Comparison of ENCODE assay signal across 26 cellular contexts in the genomic region with DNA sequence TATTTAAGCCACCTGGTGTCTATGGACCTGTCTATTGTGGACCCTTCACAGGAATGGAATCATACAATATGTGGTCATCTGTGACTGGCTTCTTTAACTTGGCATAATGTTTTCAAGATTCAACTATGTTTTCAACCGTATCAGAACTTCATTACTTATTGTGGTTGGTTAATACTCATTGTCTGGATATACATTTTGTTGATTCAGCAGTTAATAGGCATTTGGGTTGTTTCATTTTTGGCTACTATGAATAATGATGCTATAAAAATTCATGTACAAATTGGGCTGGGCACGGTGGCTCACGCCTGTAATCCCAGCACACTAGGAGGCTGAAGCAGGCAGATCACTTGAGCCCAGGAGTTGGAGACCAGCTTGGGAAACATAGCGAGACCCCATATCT. TPM values are rescaled to one million over a fixed set of nuclear protein-coding genes. Genes with fewer than 3 reads are reported as not detected.
"Had no signal": no experiment of that assay in that cellular context is flagged by ENCODE, and none has a peak within 500 bp of the region (broad histone marks: within the 10 kb centered on the region; RNA-seq: fewer than 3 reads in every experiment).

No MANE protein-coding gene starts in this region.

- H3K4me3 ChIP-seq: colonic mucosa, esophagus squamous epithelium, gastrocnemius medialis, heart right ventricle, left lung, lower lobe of right lung, mucosa of descending colon had no signal

- DNase-seq: colonic mucosa; cortex of kidney; effector CD8-positive, alpha-beta T cell; effector memory CD8-positive, alpha-beta T cell; endodermal cell; erythroblast; esophagus squamous epithelium; foreskin fibroblast; foreskin melanocyte; gastrocnemius medialis; glutamatergic neuron; head of caudate nucleus; heart right ventricle; hippocampal formation; left cardiac atrium; left lung; left ventricle myocardium superior; mesenchymal stem cell; naive B cell had no signal

- H3K27me3 ChIP-seq: colonic mucosa, esophagus squamous epithelium, gastrocnemius medialis, heart right ventricle, left lung had no signal

- ATAC-seq: effector memory CD8-positive, alpha-beta T cell; gastrocnemius medialis; heart right ventricle; left cardiac atrium; left lung; left ventricle myocardium superior; lower lobe of right lung; mucosa of descending colon had no signal

- H3K27ac ChIP-seq: colonic mucosa, epithelial cell of prostate, esophagus squamous epithelium, gastrocnemius medialis, heart right ventricle, left lung, lower lobe of right lung had no signal

- H3K4me1 ChIP-seq: colonic mucosa, esophagus squamous epithelium, left lung, lower lobe of right lung had no signal

- H3K36me3 ChIP-seq: colonic mucosa, esophagus squamous epithelium, heart right ventricle, left lung, lower lobe of right lung had no signal

- FAIRE-seq: endometrium, islet of Langerhans, keratinocyte had no signal

- H3K9me3 ChIP-seq: colonic mucosa, esophagus squamous epithelium, gastrocnemius medialis, heart right ventricle, left lung, lower lobe of right lung, mucosa of descending colon had no signal

RNA-seq across cellular contexts. Expression of gene RAPSN, which starts 2.5 kb away (rescaled TPM):
- total RNA-seq: colonic mucosa, glomerular endothelial cell, left cardiac atrium had no signal
